In genomic region chr16:85912271-85912974, GRCh38 we compare ENCODE assay signal across 14 cellular contexts. TPM values are rescaled to one million over a fixed set of nuclear protein-coding genes. Genes with fewer than 3 reads are reported as not detected.
A peak's percentile ranks its signal among the peaks of the same experiment; 100 is the strongest.
DNase-seq lines count a peak whose midpoint lies in the region; ATAC-seq and TF ChIP-seq lines count a peak whose summit lies in the region.
"Had no signal": no experiment of that assay in that cellular context is flagged by ENCODE, and none has a peak within 500 bp of the region (broad histone marks: within the 10 kb centered on the region; RNA-seq: fewer than 3 reads in every experiment).

No MANE protein-coding gene starts in this region.

- no peaks in the 10 kb centered on the region for H3K27me3 Mint-ChIP-seq in CD8-positive, alpha-beta T cell (ENCODE audit: low read depth)
- H3K27me3 Mint-ChIP-seq: activated CD4-positive, alpha-beta memory T cell treated with anti-CD3 and anti-CD28 coated beads, Interleukin-2, amount 10 ng/mL, durations not matched to agents 7 days and 5 days had no signal

- no peak for TF ChIP-seq POLR2A in Peyer's patch (IDR thresholded peaks at IDR 0.05)

- H3K36me3 Mint-ChIP-seq in CD8-positive, alpha-beta T cell = peaks cover 35% of the 10 kb centered on the region

- CTCF ChIA-PET in CD8-positive, alpha-beta T cell (lab: Charles Lee) = no interaction called here

- H3K4me1 Mint-ChIP-seq in CD8-positive, alpha-beta T cell (ENCODE audit: low read depth) = peaks cover 14% of the 10 kb centered on the region

- no peak for ATAC-seq in CD8-positive, alpha-beta T cell
- no peak for ATAC-seq in HG02588 (IDR thresholded peaks at IDR 0.05; ENCODE audit: unreplicated experiment)

- H3K27ac Mint-ChIP-seq in CD8-positive, alpha-beta T cell = peak overlapping the region; percentile 39
- H3K27ac Mint-ChIP-seq: activated CD4-positive, alpha-beta memory T cell treated with anti-CD3 and anti-CD28 coated beads, Interleukin-2, amount 10 ng/mL, durations not matched to agents 7 days and 5 days had no signal

- H3K9me3 Mint-ChIP-seq in CD8-positive, alpha-beta T cell = no peaks in the 10 kb centered on the region
- H3K9me3 Mint-ChIP-seq: activated CD4-positive, alpha-beta memory T cell treated with anti-CD3 and anti-CD28 coated beads, Interleukin-2, amount 10 ng/mL, durations not matched to agents 7 days and 5 days had no signal

- peaks cover 8% of the 10 kb centered on the region for H3K4me1 ChIP-seq in CD8-positive, alpha-beta T cell (ENCODE audit: insufficient read depth, low read length)
- H3K4me1 ChIP-seq in Peyer's patch = peaks cover 3 to 32% (median 31%) of the 10 kb centered on the region in 4 donors

- DNase-seq in CD8-positive, alpha-beta T cell = no peak
- peak in 2 of 3 donors; percentile 54 to 73 for DNase-seq in Peyer's patch
- DNase-seq in fibroblast of mammary gland (ENCODE audit: low read depth) = peak; percentile 69
- DNase-seq in retina = peak; percentile 54
- DNase-seq in activated effector memory CD4-positive, alpha-beta T cell treated with Interleukin-2 at 50 U/mL for 16 hours = no peak
- no peak for DNase-seq in NCI-H2029 treated with DMSO at 0.1 percent for 48 hours (lab: John Stamatoyannopoulos, UW)
- no peak for DNase-seq in DMS153 (lab: John Stamatoyannopoulos, UW)
- DNase-seq: activated CD4-positive, alpha-beta memory T cell treated with anti-CD3 and anti-CD28 coated beads, Interleukin-2, amount 10 ng/mL, durations not matched to agents 7 days and 5 days; COR-L47; NCI-H446 treated with DMSO at 0.1 percent for 48 hours had no signal

- no peak overlapping the region for H3K4me3 Mint-ChIP-seq in CD8-positive, alpha-beta T cell
- H3K4me3 Mint-ChIP-seq: activated CD4-positive, alpha-beta memory T cell treated with anti-CD3 and anti-CD28 coated beads, Interleukin-2, amount 10 ng/mL, durations not matched to agents 7 days and 5 days had no signal

- H3K27me3 ChIP-seq in CD8-positive, alpha-beta T cell (ENCODE audit: insufficient read depth, low read length) = no peaks in the 10 kb centered on the region
- H3K27me3 ChIP-seq in Peyer's patch = no peaks in the 10 kb centered on the region
- H3K27me3 ChIP-seq: SJSA1 had no signal

- POLR2A ChIA-PET in CD8-positive, alpha-beta T cell (lab: Charles Lee) = no interaction called here

- no peak overlapping the region for H3K27ac ChIP-seq in CD8-positive, alpha-beta T cell (ENCODE audit: low read depth, low read length)
- peak overlapping the region; percentile 0 to 82 (median 47) for H3K27ac ChIP-seq in Peyer's patch
- H3K27ac ChIP-seq: epithelial cell of prostate, SJSA1 had no signal

- H3K36me3 ChIP-seq in CD8-positive, alpha-beta T cell (ENCODE audit: insufficient read depth, low read length) = no peaks in the 10 kb centered on the region
- peaks cover 0 to 61% (median 0%) of the 10 kb centered on the region in 3 donors for H3K36me3 ChIP-seq in Peyer's patch
- H3K36me3 ChIP-seq: SJSA1 had no signal

- no peaks in the 10 kb centered on the region for H3K9me3 ChIP-seq in CD8-positive, alpha-beta T cell (ENCODE audit: low read length)
- no peaks in the 10 kb centered on the region for H3K9me3 ChIP-seq in Peyer's patch
- H3K9me3 ChIP-seq: SJSA1 had no signal

- TF ChIP-seq CTCF in CD8-positive, alpha-beta T cell (IDR thresholded peaks at IDR 0.05) = no peak
- TF ChIP-seq CTCF in Peyer's patch (IDR thresholded peaks at IDR 0.05) (no peak), fibroblast of mammary gland (conservative IDR thresholded peaks at IDR 0.05; ENCODE audit: control insufficient read depth, insufficient read depth, low read depth, low read length) (no peak)

- H3K4me3 ChIP-seq in CD8-positive, alpha-beta T cell (ENCODE audit: low read depth, low read length) = no peak overlapping the region
- no peak overlapping the region for H3K4me3 ChIP-seq in Peyer's patch
- H3K4me3 ChIP-seq in fibroblast of mammary gland (ENCODE audit: control insufficient read depth, low read depth, low read length) = no peak overlapping the region
- H3K4me3 ChIP-seq: SJSA1 had no signal

- intact Hi-C loops in CD8-positive, alpha-beta T cell (cut with DNase I, micrococcal nuclease) = no loop called here

RNA-seq across cellular contexts. Expression of gene IRF8, which starts 13.5 kb away (rescaled TPM):
- 10 to 100 TPM; 23.0 to 25.5 TPM for total RNA-seq in CD8-positive, alpha-beta T cell
- total RNA-seq in Peyer's patch = 100 to 1,000 TPM in 2 of 4 donors, 10 to 100 TPM in 2; 39.8 to 191 (median 93.2) TPM
- total RNA-seq: osteocyte had no signal

Comparison
In these comparisons a context has a peak if more than half of its experiments do, and no peak if none do; other contexts are left out.
1. DNase-seq: peak in Peyer's patch (2 of 3), fibroblast of mammary gland (single experiment) and retina (single experiment); none in CD8-positive, alpha-beta T cell (0 of 7), activated effector memory CD4-positive, alpha-beta T cell treated with Interleukin-2 at 50 U/mL for 16 hours (single experiment), NCI-H2029 treated with DMSO at 0.1 percent for 48 hours (single experiment) and DMS153 (single experiment).